Comparison of ENCODE assay signal across 24 cellular contexts in genomic region chr11:71241721-71242259, GRCh38. TPM values are rescaled to one million over a fixed set of nuclear protein-coding genes. Genes with fewer than 3 reads are reported as not detected.
DNase-seq lines count a peak whose midpoint lies in the region; ATAC-seq and TF ChIP-seq lines count a peak whose summit lies in the region.
"Had no signal": no experiment of that assay in that cellular context is flagged by ENCODE, and none has a peak within 500 bp of the region (broad histone marks: within the 10 kb centered on the region; RNA-seq: fewer than 3 reads in every experiment).

No MANE protein-coding gene starts in this region.

- H3K4me3 ChIP-seq in BLaER1 (no peak overlapping the region), SJSA1 (no peak overlapping the region), iPS-20b (ENCODE audit: low read length) (no peak overlapping the region), prostate gland (no peak overlapping the region)

- peaks cover 51% of the 10 kb centered on the region for H3K27me3 Mint-ChIP-seq in chondrocyte (ENCODE audit: low read depth)

- no peak overlapping the region for H3K4me3 Mint-ChIP-seq in chondrocyte (ENCODE audit: unreplicated experiment)
- H3K4me3 Mint-ChIP-seq: activated T-helper 17 cell treated with anti-CD3 and anti-CD28 coated beads, Interleukin-2, amount 50 U/mL, for 72 hours; CD8-positive, alpha-beta T cell; immature natural killer cell; natural killer cell treated with Interleukin-12 subunit alpha and Interleukin-12 subunit beta and Interleukin-15 and Interleukin-18, amount 100 ng/mL, for 72 hours; stimulated activated effector memory CD8-positive, alpha-beta T cell treated with anti-CD3 and anti-CD28 coated beads, Interleukin-12 subunit alpha, Interleukin-12 subunit beta, amount 100 ng/mL, for 72 hours; T-helper 1 cell treated with Interleukin-12 subunit alpha and Interleukin-12 subunit beta and Interleukin-4 antibody, amounts not matched to agents 30 μg/mL and 1 μg/mL, for 36 hours had no signal

- TF ChIP-seq CTCF in prostate gland (IDR thresholded peaks at IDR 0.05): no peak
- no peak for TF ChIP-seq CTCF in chondrocyte (IDR thresholded peaks at IDR 0.05)

- peak overlapping the region; percentile 80 for H3K4me2 ChIP-seq in BLaER1

- peaks cover 13% of the 10 kb centered on the region for H3K4me1 Mint-ChIP-seq in chondrocyte (ENCODE audit: low read depth)
- H3K4me1 Mint-ChIP-seq: activated T-helper 17 cell treated with anti-CD3 and anti-CD28 coated beads, Interleukin-2, amount 50 U/mL, for 72 hours; immature natural killer cell; stimulated activated effector memory CD8-positive, alpha-beta T cell treated with anti-CD3 and anti-CD28 coated beads, Interleukin-12 subunit alpha, Interleukin-12 subunit beta, amount 100 ng/mL, for 72 hours had no signal

- no peak for ATAC-seq in left cardiac atrium
- ATAC-seq: activated CD4-positive, CD25-positive, alpha-beta regulatory T cell treated with anti-CD3 and anti-CD28 coated beads, Interleukin-2, amount 50 U/mL, for 24 hours; activated T-helper 17 cell treated with anti-CD3 and anti-CD28 coated beads, Interleukin-2, amount 50 U/mL, for 72 hours; CD8-positive, alpha-beta T cell; natural killer cell treated with Interleukin-12 subunit alpha and Interleukin-12 subunit beta and Interleukin-15 and Interleukin-18, amount 100 ng/mL, for 72 hours; stimulated activated effector memory CD8-positive, alpha-beta T cell treated with anti-CD3 and anti-CD28 coated beads, Interleukin-12 subunit alpha, Interleukin-12 subunit beta, amount 100 ng/mL, for 72 hours had no signal

- no peak overlapping the region for H3K27ac Mint-ChIP-seq in chondrocyte (ENCODE audit: unreplicated experiment)
- H3K27ac Mint-ChIP-seq: activated T-helper 17 cell treated with anti-CD3 and anti-CD28 coated beads, Interleukin-2, amount 50 U/mL, for 72 hours; CD8-positive, alpha-beta T cell; IgD-negative memory B cell; immature natural killer cell; stimulated activated effector memory CD8-positive, alpha-beta T cell treated with anti-CD3 and anti-CD28 coated beads, Interleukin-12 subunit alpha, Interleukin-12 subunit beta, amount 100 ng/mL, for 72 hours; T-helper 1 cell treated with Interleukin-12 subunit alpha and Interleukin-12 subunit beta and Interleukin-4 antibody, amounts not matched to agents 30 μg/mL and 1 μg/mL, for 36 hours had no signal

- DNase-seq in SJSA1 (ENCODE audit: low read depth in 1 of 2, low spot score in 2 of 2) (no peak), prostate gland (ENCODE audit: low spot score) (no peak), NCI-H226 (no peak), T-helper 2 cell (no peak), chondrocyte (ENCODE audit: low spot score) (no peak), left cardiac atrium (no peak)
- DNase-seq: CD8-positive, alpha-beta T cell; central memory CD4-positive, alpha-beta T cell; DND-41; effector CD8-positive, alpha-beta T cell; immature natural killer cell; NCI-H2029; Right ventricle myocardium superior; stimulated activated CD4-positive, alpha-beta T cell treated with anti-CD3 and anti-CD28 coated beads, Interleukin-15, amount 100 ng/mL, for 24 hours had no signal

- peaks cover 18% of the 10 kb centered on the region for H3K4me1 ChIP-seq in BLaER1
- peaks cover 35% of the 10 kb centered on the region for H3K4me1 ChIP-seq in SJSA1 (replicated peaks)
- H3K4me1 ChIP-seq in iPS-20b (ENCODE audit: insufficient read depth, low read length): peaks cover 36% of the 10 kb centered on the region
- peaks cover 8% of the 10 kb centered on the region for H3K4me1 ChIP-seq in prostate gland (replicated peaks)

- H3K9ac ChIP-seq in BLaER1 (no peak overlapping the region), iPS-20b (ENCODE audit: low read depth, low read length) (peak overlapping the region; percentile 28; the same call in 1 of the 2 replicates)

- no peaks in the 10 kb centered on the region; the same call in 1 of the 2 replicates for H4K20me1 ChIP-seq in BLaER1

- H3K9me3 Mint-ChIP-seq in chondrocyte (ENCODE audit: low read depth): no peaks in the 10 kb centered on the region
- H3K9me3 Mint-ChIP-seq: activated T-helper 17 cell treated with anti-CD3 and anti-CD28 coated beads, Interleukin-2, amount 50 U/mL, for 72 hours; CD8-positive, alpha-beta T cell; IgD-negative memory B cell; immature natural killer cell; natural killer cell treated with Interleukin-12 subunit alpha and Interleukin-12 subunit beta and Interleukin-15 and Interleukin-18, amount 100 ng/mL, for 72 hours; stimulated activated effector memory CD8-positive, alpha-beta T cell treated with anti-CD3 and anti-CD28 coated beads, Interleukin-12 subunit alpha, Interleukin-12 subunit beta, amount 100 ng/mL, for 72 hours; T-helper 1 cell treated with Interleukin-12 subunit alpha and Interleukin-12 subunit beta and Interleukin-4 antibody, amounts not matched to agents 30 μg/mL and 1 μg/mL, for 36 hours had no signal

- WGBS in prostate gland: 89% methylated on average over 6 of the region's 6 CpGs

- H3K9me3 ChIP-seq in BLaER1 (no peaks in the 10 kb centered on the region), SJSA1 (replicated peaks) (no peaks in the 10 kb centered on the region), iPS-20b (ENCODE audit: insufficient read depth, low read depth, low read length) (no peaks in the 10 kb centered on the region), prostate gland (no peaks in the 10 kb centered on the region)

- TF ChIP-seq POLR2A in prostate gland (IDR thresholded peaks at IDR 0.05): no peak

- H3K27me3 ChIP-seq in BLaER1 (peaks cover 4% of the 10 kb centered on the region; the same call in 1 of the 2 replicates), SJSA1 (replicated peaks) (no peaks in the 10 kb centered on the region), iPS-20b (ENCODE audit: insufficient read depth, low read length) (no peaks in the 10 kb centered on the region), prostate gland (replicated peaks; ENCODE audit: insufficient read depth) (no peaks in the 10 kb centered on the region)
- H3K27me3 ChIP-seq: tibial nerve had no signal

- H3K36me3 ChIP-seq in BLaER1: no peaks in the 10 kb centered on the region
- H3K36me3 ChIP-seq in SJSA1: peaks cover 3% of the 10 kb centered on the region; the same call in 1 of the 2 replicates
- H3K36me3 ChIP-seq in iPS-20b (ENCODE audit: insufficient read depth, low read depth, low read length): peaks cover 24% of the 10 kb centered on the region; the same call in 1 of the 2 replicates
- no peaks in the 10 kb centered on the region for H3K36me3 ChIP-seq in prostate gland
- H3K36me3 ChIP-seq: tibial nerve had no signal

- H3K27ac ChIP-seq in BLaER1: no peak overlapping the region
- H3K27ac ChIP-seq in SJSA1: peak overlapping the region; percentile 64
- no peak overlapping the region for H3K27ac ChIP-seq in iPS-20b (ENCODE audit: low read length)
- H3K27ac ChIP-seq in prostate gland: peak overlapping the region; percentile 52 to 63

- H3K36me3 Mint-ChIP-seq in chondrocyte (ENCODE audit: low read depth): peaks cover 1% of the 10 kb centered on the region
- H3K36me3 Mint-ChIP-seq: CD8-positive, alpha-beta T cell; immature natural killer cell; natural killer cell treated with Interleukin-12 subunit alpha and Interleukin-12 subunit beta and Interleukin-15 and Interleukin-18, amount 100 ng/mL, for 72 hours; stimulated activated effector memory CD8-positive, alpha-beta T cell treated with anti-CD3 and anti-CD28 coated beads, Interleukin-12 subunit alpha, Interleukin-12 subunit beta, amount 100 ng/mL, for 72 hours had no signal

- intact Hi-C loops in prostate gland (cut with DNase I) (no loop called here), left cardiac atrium (cut with DNase I) (no loop called here)

RNA-seq across cellular contexts. Expression of gene SHANK2, which starts 10.6 kb away (rescaled TPM):
- 3.3 and 10.7 TPM in 2 replicates for total RNA-seq in SJSA1 (2014; rRNA removed; shearing (Covaris generic))
- total RNA-seq in prostate gland (10 to 100 TPM; 43.5 to 46.4 TPM), chondrocyte (0.53 to 1.6 TPM (median 0.97 TPM) in 3 replicates), left cardiac atrium (under 1 TPM; 0.18 to 0.44 TPM)
- total RNA-seq: activated CD8-positive, alpha-beta memory T cell treated with anti-CD3 and anti-CD28 coated beads for 36 hours; activated T-helper 17 cell treated with anti-CD3 and anti-CD28 coated beads, Interleukin-2, amount 50 U/mL, for 72 hours; CD8-positive, alpha-beta T cell had no signal

Comparison
In these comparisons a context has a peak if more than half of its experiments do, and no peak if none do; other contexts are left out.
1. H3K27ac ChIP-seq: peak in SJSA1 (single experiment) and prostate gland (2 of 2); none in BLaER1 (single experiment) and iPS-20b (single experiment).